In the genomic region with DNA sequence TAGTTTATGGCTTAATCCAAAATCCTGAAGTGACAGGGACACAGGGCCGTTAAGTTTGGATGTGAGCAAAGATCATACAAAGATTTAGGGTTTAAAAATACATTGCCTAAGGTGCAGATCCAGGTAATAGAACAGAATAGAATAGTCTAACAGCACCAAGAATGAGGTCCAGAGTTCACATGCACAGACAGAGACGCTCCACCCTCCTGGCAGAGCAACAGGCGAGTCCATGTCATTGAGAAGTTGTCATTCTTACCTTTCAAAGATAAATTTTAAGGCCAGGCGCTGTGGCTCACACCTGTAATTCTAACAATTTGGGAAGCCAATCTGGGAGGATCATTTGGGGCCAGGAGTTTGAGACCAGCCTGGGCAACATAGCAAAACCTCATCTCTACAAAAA, we compare ENCODE assay signal across 21 cellular contexts.
"Had no signal": no experiment of that assay in that cellular context is flagged by ENCODE, and none has a peak within 500 bp of the region (broad histone marks: within the 10 kb centered on the region; RNA-seq: fewer than 3 reads in every experiment).

No MANE protein-coding gene starts in this region.

- H3K27ac ChIP-seq: heart left ventricle, pancreas, prostate gland, stomach, testis, thyroid gland, upper lobe of right lung had no signal

- H3K4me2 ChIP-seq: smooth muscle cell had no signal

- DNase-seq: heart left ventricle; islet precursor cell; naive thymus-derived CD8-positive, alpha-beta T cell; nucleus accumbens; pancreas; retina; right cardiac atrium; sigmoid colon; stimulated activated CD4-positive, alpha-beta T cell treated with anti-CD3 and anti-CD28 coated beads, Interleukin-1b, Interleukin-23, amount 100 ng/mL, for 48 hours; stimulated activated CD4-positive, alpha-beta T cell treated with anti-CD3 and anti-CD28 coated beads, Interleukin-4, amount 100 ng/mL, for 1 hour; stimulated activated naive B cell treated with anti-CD40 and anti-IgM and Interleukin-4, amounts not matched to agents 10 μg/mL and 1 μg/mL and 100 μg/mL, for 72 hours; stimulated activated naive CD8-positive, alpha-beta T cell treated with anti-CD3 and anti-CD28 coated beads, Interleukin-15, Interleukin-2, amounts not matched to agents 100 U/mL and 50 U/mL, for 24 hours; stomach; testis; thyroid gland; trophoblast cell; upper lobe of right lung had no signal

- H3K4me3 ChIP-seq: heart left ventricle, lung, pancreas, prostate gland, sigmoid colon, smooth muscle cell, stomach, testis, thyroid gland, upper lobe of right lung had no signal

- H3K36me3 ChIP-seq: heart left ventricle, pancreas, prostate gland, sigmoid colon, stomach, thyroid gland, upper lobe of right lung had no signal

- H3K9me3 ChIP-seq: heart left ventricle, pancreas, prostate gland, sigmoid colon, stomach, testis, thyroid gland, upper lobe of right lung had no signal

- H3K4me1 ChIP-seq: heart left ventricle, pancreas, prostate gland, testis, thyroid gland, upper lobe of right lung had no signal

- FAIRE-seq: pancreas, urothelium cell line had no signal

- H3K27me3 ChIP-seq: heart left ventricle, pancreas, sigmoid colon, stomach, testis, thyroid gland, upper lobe of right lung had no signal

- ATAC-seq: heart left ventricle; naive thymus-derived CD8-positive, alpha-beta T cell; pancreas; right cardiac atrium; stimulated activated naive B cell treated with anti-CD40 and anti-IgM and Interleukin-4, amounts not matched to agents 10 μg/mL and 1 μg/mL and 100 μg/mL, for 72 hours; stimulated activated naive CD8-positive, alpha-beta T cell treated with anti-CD3 and anti-CD28 coated beads, Interleukin-15, Interleukin-2, amounts not matched to agents 100 U/mL and 50 U/mL, for 24 hours; upper lobe of right lung had no signal
